9 cellular contexts compared by ENCODE assay signal in genomic region chr2:144358979-144359541, GRCh38.
DNase-seq lines count a peak whose midpoint lies in the region; ATAC-seq lines count a peak whose summit lies in the region.
"Had no signal": no experiment of that assay in that cellular context is flagged by ENCODE, and none has a peak within 500 bp of the region (broad histone marks: within the 10 kb centered on the region; RNA-seq: fewer than 3 reads in every experiment).

No MANE protein-coding gene starts in this region.

- DNase-seq in activated T-cell treated with anti-CD3 and anti-CD28 coated beads, Interleukin-2, amount 50 U/mL, for 4 hours, result no peak
- DNase-seq in activated T-cell treated with anti-CD3 and anti-CD28 coated beads for 4 hours (no peak), NCI-H748 treated with DMSO at 0.1 percent for 48 hours (lab: John Stamatoyannopoulos, UW) (no peak), mucosa of gallbladder (ENCODE audit: low spot score) (no peak), NCI-H446 treated with DMSO at 0.1 percent for 48 hours (lab: John Stamatoyannopoulos, UW) (no peak)
- peak; percentile 3 for DNase-seq in stimulated activated CD8-positive, alpha-beta memory T cell treated with anti-CD3 and anti-CD28 coated beads, Interleukin-4, amount 100 ng/mL, for 24 hours (ENCODE audit: low read depth)
- DNase-seq: CD4-positive, CD25-positive, alpha-beta regulatory T cell had no signal

- H3K27me3 Mint-ChIP-seq in activated T-cell treated with anti-CD3 and anti-CD28 coated beads, Interleukin-2, amount 50 U/mL, for 4 hours (ENCODE audit: low read depth), result no peaks in the 10 kb centered on the region
- H3K27me3 Mint-ChIP-seq in activated T-helper 17 cell treated with anti-CD3 and anti-CD28 coated beads, Interleukin-2, amount 50 U/mL, for 72 hours, result no peaks in the 10 kb centered on the region
- H3K27me3 Mint-ChIP-seq: CD4-positive, CD25-positive, alpha-beta regulatory T cell had no signal

- peak overlapping the region; percentile 96 for H3K27ac Mint-ChIP-seq in activated T-helper 17 cell treated with anti-CD3 and anti-CD28 coated beads, Interleukin-2, amount 50 U/mL, for 72 hours
- H3K27ac Mint-ChIP-seq: CD4-positive, CD25-positive, alpha-beta regulatory T cell had no signal

- ATAC-seq in activated T-cell treated with anti-CD3 and anti-CD28 coated beads, Interleukin-2, amount 50 U/mL, for 4 hours, result peak; percentile 49 to 51
- peak; percentile 55 for ATAC-seq in HG02973 (IDR thresholded peaks at IDR 0.05; ENCODE audit: unreplicated experiment)
- ATAC-seq in activated T-helper 17 cell treated with anti-CD3 and anti-CD28 coated beads, Interleukin-2, amount 50 U/mL, for 72 hours (replicated peaks), result peak; percentile 64

- no peaks in the 10 kb centered on the region for H3K9me3 Mint-ChIP-seq in activated T-cell treated with anti-CD3 and anti-CD28 coated beads, Interleukin-2, amount 50 U/mL, for 4 hours
- H3K9me3 Mint-ChIP-seq in activated T-helper 17 cell treated with anti-CD3 and anti-CD28 coated beads, Interleukin-2, amount 50 U/mL, for 72 hours, result peaks cover 5% of the 10 kb centered on the region

- peaks cover 17% of the 10 kb centered on the region for H3K4me1 Mint-ChIP-seq in activated T-cell treated with anti-CD3 and anti-CD28 coated beads, Interleukin-2, amount 50 U/mL, for 4 hours (ENCODE audit: low read depth)
- H3K4me1 Mint-ChIP-seq in activated T-helper 17 cell treated with anti-CD3 and anti-CD28 coated beads, Interleukin-2, amount 50 U/mL, for 72 hours, result peaks cover 21% of the 10 kb centered on the region

- no peak overlapping the region for H3K4me3 Mint-ChIP-seq in activated T-cell treated with anti-CD3 and anti-CD28 coated beads, Interleukin-2, amount 50 U/mL, for 4 hours
- H3K4me3 Mint-ChIP-seq in activated T-helper 17 cell treated with anti-CD3 and anti-CD28 coated beads, Interleukin-2, amount 50 U/mL, for 72 hours, result peak overlapping the region; percentile 64

- H3K36me3 Mint-ChIP-seq in activated T-cell treated with anti-CD3 and anti-CD28 coated beads, Interleukin-2, amount 50 U/mL, for 4 hours (ENCODE audit: insufficient read depth), result no peaks in the 10 kb centered on the region
- H3K36me3 Mint-ChIP-seq in activated T-helper 17 cell treated with anti-CD3 and anti-CD28 coated beads, Interleukin-2, amount 50 U/mL, for 72 hours (ENCODE audit: low read depth), result no peaks in the 10 kb centered on the region
- H3K36me3 Mint-ChIP-seq: CD4-positive, CD25-positive, alpha-beta regulatory T cell had no signal
